11 cellular contexts compared by ENCODE assay signal in the genomic region with DNA sequence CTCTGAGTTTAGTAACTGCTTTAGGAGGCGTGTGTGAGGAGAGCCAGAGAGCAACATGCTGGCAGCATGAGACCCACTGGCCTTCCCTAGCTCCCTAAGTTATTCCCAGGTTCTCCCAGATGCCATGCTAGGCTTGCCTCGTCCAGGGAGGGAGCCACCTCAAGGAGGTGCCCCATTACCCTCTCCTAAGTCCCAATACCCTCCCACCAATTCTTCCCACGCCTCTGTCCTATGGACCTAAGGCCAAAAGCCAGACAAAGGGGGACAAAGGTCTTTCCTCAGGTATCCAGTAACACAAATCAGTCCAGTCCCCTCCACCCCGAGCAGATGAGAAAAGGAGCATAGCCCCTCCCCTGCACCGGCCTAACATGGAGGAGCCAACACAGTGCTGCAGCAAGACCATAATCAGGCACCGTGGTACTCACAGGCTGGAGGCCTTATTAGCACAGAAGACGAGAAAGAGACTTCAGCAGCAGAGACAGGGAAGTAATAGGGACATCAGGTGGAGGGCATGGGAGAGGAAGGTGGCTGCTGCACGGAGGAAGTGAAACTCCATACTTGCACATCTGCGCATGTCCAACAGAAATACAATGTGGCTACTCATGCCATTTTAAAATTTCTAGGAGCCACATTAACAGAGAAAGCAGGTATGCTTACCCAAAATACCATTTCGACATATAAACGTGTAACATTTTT. TPM values are rescaled to one million over a fixed set of nuclear protein-coding genes. Genes with fewer than 3 reads are reported as not detected.
DNase-seq lines count a peak whose midpoint lies in the region; ATAC-seq lines count a peak whose summit lies in the region.
"Had no signal": no experiment of that assay in that cellular context is flagged by ENCODE, and none has a peak within 500 bp of the region (broad histone marks: within the 10 kb centered on the region; RNA-seq: fewer than 3 reads in every experiment).

No MANE protein-coding gene starts in this region.

- peak overlapping the region; percentile 55 to 81 for H3K4me3 Mint-ChIP-seq in effector memory CD8-positive, alpha-beta T cell
- H3K4me3 Mint-ChIP-seq: activated CD4-positive, alpha-beta T cell treated with anti-CD3 and anti-CD28 coated beads, Interleukin-2, amount 10 ng/mL, durations not matched to agents 7 days and 5 days had no signal

- intact Hi-C loops in posterior vena cava (cut with DNase I) = no loop called here

- peak overlapping the region; percentile 42 to 54 for H3K27ac Mint-ChIP-seq in effector memory CD8-positive, alpha-beta T cell
- H3K27ac Mint-ChIP-seq: activated CD4-positive, alpha-beta T cell treated with anti-CD3 and anti-CD28 coated beads, Interleukin-2, amount 10 ng/mL, durations not matched to agents 7 days and 5 days had no signal

- H3K79me2 ChIP-seq in Karpas-422 (ENCODE audit: low read length) = peaks cover 97% of the 10 kb centered on the region

- peaks cover 78 to 88% of the 10 kb centered on the region in 2 donors for H3K4me1 Mint-ChIP-seq in effector memory CD8-positive, alpha-beta T cell (ENCODE audit: low read depth in 2 of 2)

- no peaks in the 10 kb centered on the region for H3K27me3 ChIP-seq in Karpas-422 (ENCODE audit: low read length)

- DNase-seq in Ammon's horn (ENCODE audit: low spot score) = peak; percentile 56
- DNase-seq in Karpas-422 = peak; percentile 93
- no peak for DNase-seq in effector memory CD8-positive, alpha-beta T cell
- no peak for DNase-seq in anterior cingulate cortex (lab: John Stamatoyannopoulos, UW)
- DNase-seq in posterior vena cava (ENCODE audit: low spot score) = no peak
- DNase-seq: activated CD4-positive, alpha-beta T cell treated with anti-CD3 and anti-CD28 coated beads, Interleukin-2, amount 10 ng/mL, durations not matched to agents 7 days and 5 days; NCI-H446 had no signal

- no peaks in the 10 kb centered on the region for H3K9me3 ChIP-seq in Karpas-422 (ENCODE audit: low read length)

- peaks cover 14% of the 10 kb centered on the region for H3K36me3 Mint-ChIP-seq in effector memory CD8-positive, alpha-beta T cell (ENCODE audit: insufficient read depth)

- no peaks in the 10 kb centered on the region for H3K36me3 ChIP-seq in Karpas-422 (ENCODE audit: insufficient read depth, low read length)

- peak; percentile 51 for ATAC-seq in GM18868 (IDR thresholded peaks at IDR 0.05; ENCODE audit: unreplicated experiment)
- ATAC-seq in effector memory CD8-positive, alpha-beta T cell (replicated peaks) = no peak
- no peak for ATAC-seq in GM21528 (IDR thresholded peaks at IDR 0.05; ENCODE audit: low FRiP score, unreplicated experiment)
- no peak for ATAC-seq in HG02884 (IDR thresholded peaks at IDR 0.05; ENCODE audit: unreplicated experiment)

- H3K9ac ChIP-seq in Karpas-422 (ENCODE audit: low read length) = peak overlapping the region; percentile 71

- no peaks in the 10 kb centered on the region for H3K27me3 Mint-ChIP-seq in effector memory CD8-positive, alpha-beta T cell
- H3K27me3 Mint-ChIP-seq: activated CD4-positive, alpha-beta T cell treated with anti-CD3 and anti-CD28 coated beads, Interleukin-2, amount 10 ng/mL, durations not matched to agents 7 days and 5 days had no signal

- H3K27ac ChIP-seq in Karpas-422 (ENCODE audit: low read length) = peak overlapping the region; percentile 88

- H3K9me3 Mint-ChIP-seq in effector memory CD8-positive, alpha-beta T cell = no peaks in the 10 kb centered on the region
- H3K9me3 Mint-ChIP-seq: activated CD4-positive, alpha-beta T cell treated with anti-CD3 and anti-CD28 coated beads, Interleukin-2, amount 10 ng/mL, durations not matched to agents 7 days and 5 days had no signal

- H4K20me1 ChIP-seq in Karpas-422 (ENCODE audit: insufficient read depth, low read depth, low read length) = peaks cover 64% of the 10 kb centered on the region

- peak overlapping the region; percentile 60 for H3K4me3 ChIP-seq in Karpas-422 (ENCODE audit: low read length)

- peak overlapping the region; percentile 81 for H3K4me2 ChIP-seq in Karpas-422 (ENCODE audit: low read depth, low read length, poor library complexity, severe bottlenecking)

- peaks cover 98% of the 10 kb centered on the region for H3K4me1 ChIP-seq in Karpas-422 (ENCODE audit: low read length)

- no peaks in the 10 kb centered on the region for H3K9me2 ChIP-seq in Karpas-422 (replicated peaks; ENCODE audit: insufficient read depth, low read length)

- no peak overlapping the region for H2AFZ ChIP-seq in Karpas-422 (ENCODE audit: low read length)

RNA-seq across cellular contexts. Expression of a gene that starts 46.3 kb away (rescaled TPM):
- 41.4 and 58.6 TPM in 2 replicates for total RNA-seq in Karpas-422 (2014; rRNA removed; shearing (Covaris generic); ENCODE audit: low replicate concordance)
- 10 to 100 TPM; 77.5 to 89.6 TPM for total RNA-seq in posterior vena cava

RNA-seq across cellular contexts. Expression of a gene that starts 53.8 kb away (rescaled TPM):
- 0.11 and 1.6 TPM in 2 replicates for total RNA-seq in Karpas-422 (2014; rRNA removed; shearing (Covaris generic); ENCODE audit: low replicate concordance)
- under 1 TPM; 0.48 to 0.51 TPM for total RNA-seq in posterior vena cava
- total RNA-seq: glomerular endothelial cell had no signal

Comparison
In these comparisons a context has a peak if more than half of its experiments do, and no peak if none do; other contexts are left out.
1. DNase-seq: peak in Ammon's horn (single experiment) and Karpas-422 (single experiment); none in effector memory CD8-positive, alpha-beta T cell (0 of 3), anterior cingulate cortex (0 of 58) and posterior vena cava (single experiment).